2 cellular contexts compared by ENCODE assay signal in genomic region chr5:82308416-82308815, GRCh38.
TF ChIP-seq lines count a peak whose summit lies in the region.

No MANE protein-coding gene starts in this region.

TF ChIP-seq in HEK293, 187 proteins besides CTCF, POLR2A, EP300 and RAD21:
- no peak for TF ChIP-seq ZNF560 (tag by site-specific recombination; IDR thresholded peaks at IDR 0.05; ENCODE audit: borderline replicate concordance)
- TF ChIP-seq EGR2 (tag by site-specific recombination; IDR thresholded peaks at IDR 0.05; ENCODE audit: low read depth): no peak
- TF ChIP-seq HIC1 (tag by site-specific recombination; IDR thresholded peaks at IDR 0.05): no peak
- TF ChIP-seq ZNF791 (tag by site-specific recombination; IDR thresholded peaks at IDR 0.05): no peak
- no peak for TF ChIP-seq BCL6B (tag by site-specific recombination; IDR thresholded peaks at IDR 0.05)
- TF ChIP-seq SCRT2 (tag by site-specific recombination; IDR thresholded peaks at IDR 0.05): 0 out of 2 replicates have a peak, but pooled peaks have one; percentile 38
- peak; percentile 23 for TF ChIP-seq SETDB1 (IDR thresholded peaks at IDR 0.05; ENCODE audit: insufficient read length, low read length)
- no peak for TF ChIP-seq ZNF433 (tag by site-specific recombination; IDR thresholded peaks at IDR 0.05; ENCODE audit: low read depth)
- TF ChIP-seq ZNF692 (tag by site-specific recombination; IDR thresholded peaks at IDR 0.05): no peak
- TF ChIP-seq ZNF146 (tag by site-specific recombination; IDR thresholded peaks at IDR 0.05): peak; percentile 77

TF ChIP-seq in H1, 55 proteins besides CTCF, POLR2A, EP300 and RAD21:
- TF ChIP-seq KDM1A (IDR thresholded peaks at IDR 0.05; ENCODE audit: borderline replicate concordance, low read length) (peak; percentile 73; the same call in 1 of the 2 replicates), SUZ12 (IDR thresholded peaks at IDR 0.05; ENCODE audit: low read length) (no peak)
